In the genomic region with DNA sequence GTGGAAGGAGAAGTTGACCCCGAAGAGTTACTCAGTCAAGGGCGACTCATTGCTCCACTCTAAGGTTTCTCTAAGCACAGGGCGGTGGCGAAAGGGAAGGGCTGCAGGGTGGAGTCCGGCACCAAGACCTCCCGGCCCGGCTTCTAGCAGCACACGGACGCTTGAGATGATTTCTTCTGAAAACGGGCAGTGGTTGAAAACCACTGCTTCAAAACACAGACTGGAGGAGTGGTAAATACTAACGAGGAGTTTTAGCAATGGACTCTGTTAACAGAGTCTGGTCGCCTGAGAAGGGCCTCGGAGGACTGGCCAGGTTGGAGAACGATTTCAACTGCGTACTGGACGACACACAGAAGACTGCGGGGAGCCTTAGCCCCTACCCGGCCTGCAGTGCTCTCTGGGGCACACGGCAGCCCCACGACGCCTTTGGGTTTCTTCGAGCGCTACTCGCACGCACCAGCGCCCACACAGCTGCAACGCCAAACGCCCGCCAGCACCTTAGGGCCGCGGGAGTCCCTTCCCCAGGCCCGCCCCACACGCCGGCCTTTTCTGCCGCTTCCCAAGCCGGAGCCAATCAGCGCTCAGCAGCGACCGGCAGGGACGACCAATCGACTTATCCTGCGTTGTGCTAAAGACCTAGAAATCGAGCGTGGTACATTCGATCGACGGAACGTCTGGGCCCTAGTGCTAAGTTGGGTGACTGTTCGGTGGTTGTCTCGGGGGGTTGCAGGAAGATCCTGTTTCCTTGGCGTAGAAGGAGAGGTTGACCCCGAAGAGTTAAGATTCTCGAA, we compare ENCODE assay signal across 1 cellular context.
TF ChIP-seq lines count a peak whose summit lies in the region.

No MANE protein-coding gene starts in this region.

TF ChIP-seq in HEK293, 187 proteins besides CTCF, POLR2A, EP300 and RAD21 (continued from another document and continues in another):
- TF ChIP-seq, protein P1, sequence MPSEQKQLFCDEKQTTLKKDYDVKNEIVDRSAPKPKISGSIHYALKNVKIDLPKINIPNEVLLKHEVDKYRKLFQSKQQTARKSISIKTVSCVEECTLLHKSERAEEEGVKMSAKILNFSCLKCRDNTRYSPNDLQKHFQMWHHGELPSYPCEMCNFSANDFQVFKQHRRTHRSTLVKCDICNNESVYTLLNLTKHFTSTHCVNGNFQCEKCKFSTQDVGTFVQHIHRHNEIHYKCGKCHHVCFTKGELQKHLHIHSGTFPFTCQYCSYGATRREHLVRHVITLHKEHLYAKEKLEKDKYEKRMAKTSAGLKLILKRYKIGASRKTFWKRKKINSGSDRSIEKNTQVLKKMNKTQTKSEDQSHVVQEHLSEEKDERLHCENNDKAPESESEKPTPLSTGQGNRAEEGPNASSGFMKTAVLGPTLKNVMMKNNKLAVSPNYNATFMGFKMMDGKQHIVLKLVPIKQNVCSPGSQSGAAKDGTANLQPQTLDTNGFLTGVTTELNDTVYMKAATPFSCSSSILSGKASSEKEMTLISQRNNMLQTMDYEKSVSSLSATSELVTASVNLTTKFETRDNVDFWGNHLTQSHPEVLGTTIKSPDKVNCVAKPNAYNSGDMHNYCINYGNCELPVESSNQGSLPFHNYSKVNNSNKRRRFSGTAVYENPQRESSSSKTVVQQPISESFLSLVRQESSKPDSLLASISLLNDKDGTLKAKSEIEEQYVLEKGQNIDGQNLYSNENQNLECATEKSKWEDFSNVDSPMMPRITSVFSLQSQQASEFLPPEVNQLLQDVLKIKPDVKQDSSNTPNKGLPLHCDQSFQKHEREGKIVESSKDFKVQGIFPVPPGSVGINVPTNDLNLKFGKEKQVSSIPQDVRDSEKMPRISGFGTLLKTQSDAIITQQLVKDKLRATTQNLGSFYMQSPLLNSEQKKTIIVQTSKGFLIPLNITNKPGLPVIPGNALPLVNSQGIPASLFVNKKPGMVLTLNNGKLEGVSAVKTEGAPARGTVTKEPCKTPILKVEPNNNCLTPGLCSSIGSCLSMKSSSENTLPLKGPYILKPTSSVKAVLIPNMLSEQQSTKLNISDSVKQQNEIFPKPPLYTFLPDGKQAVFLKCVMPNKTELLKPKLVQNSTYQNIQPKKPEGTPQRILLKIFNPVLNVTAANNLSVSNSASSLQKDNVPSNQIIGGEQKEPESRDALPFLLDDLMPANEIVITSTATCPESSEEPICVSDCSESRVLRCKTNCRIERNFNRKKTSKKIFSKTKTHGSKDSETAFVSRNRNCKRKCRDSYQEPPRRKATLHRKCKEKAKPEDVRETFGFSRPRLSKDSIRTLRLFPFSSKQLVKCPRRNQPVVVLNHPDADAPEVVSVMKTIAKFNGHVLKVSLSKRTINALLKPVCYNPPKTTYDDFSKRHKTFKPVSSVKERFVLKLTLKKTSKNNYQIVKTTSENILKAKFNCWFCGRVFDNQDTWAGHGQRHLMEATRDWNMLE (tag by site-specific recombination; conservative IDR thresholded peaks at IDR 0.05; ENCODE audit: low read depth) = 0 out of 2 replicates have a peak, but pooled peaks have one; percentile 18
- TF ChIP-seq HOXA7 (CRISPR knock-in tag; IDR thresholded peaks at IDR 0.05; ENCODE audit: borderline replicate concordance) = no peak
- TF ChIP-seq IKZF3 (tag by site-specific recombination; IDR thresholded peaks at IDR 0.05) = no peak
- TF ChIP-seq ZNF175 (tag by site-specific recombination; IDR thresholded peaks at IDR 0.05) = no peak
- TF ChIP-seq GLIS2 (tag by site-specific recombination; IDR thresholded peaks at IDR 0.05) = peak; percentile 93
- no peak for TF ChIP-seq ZBTB48 (tag by site-specific recombination; IDR thresholded peaks at IDR 0.05)
- TF ChIP-seq, protein P2, sequence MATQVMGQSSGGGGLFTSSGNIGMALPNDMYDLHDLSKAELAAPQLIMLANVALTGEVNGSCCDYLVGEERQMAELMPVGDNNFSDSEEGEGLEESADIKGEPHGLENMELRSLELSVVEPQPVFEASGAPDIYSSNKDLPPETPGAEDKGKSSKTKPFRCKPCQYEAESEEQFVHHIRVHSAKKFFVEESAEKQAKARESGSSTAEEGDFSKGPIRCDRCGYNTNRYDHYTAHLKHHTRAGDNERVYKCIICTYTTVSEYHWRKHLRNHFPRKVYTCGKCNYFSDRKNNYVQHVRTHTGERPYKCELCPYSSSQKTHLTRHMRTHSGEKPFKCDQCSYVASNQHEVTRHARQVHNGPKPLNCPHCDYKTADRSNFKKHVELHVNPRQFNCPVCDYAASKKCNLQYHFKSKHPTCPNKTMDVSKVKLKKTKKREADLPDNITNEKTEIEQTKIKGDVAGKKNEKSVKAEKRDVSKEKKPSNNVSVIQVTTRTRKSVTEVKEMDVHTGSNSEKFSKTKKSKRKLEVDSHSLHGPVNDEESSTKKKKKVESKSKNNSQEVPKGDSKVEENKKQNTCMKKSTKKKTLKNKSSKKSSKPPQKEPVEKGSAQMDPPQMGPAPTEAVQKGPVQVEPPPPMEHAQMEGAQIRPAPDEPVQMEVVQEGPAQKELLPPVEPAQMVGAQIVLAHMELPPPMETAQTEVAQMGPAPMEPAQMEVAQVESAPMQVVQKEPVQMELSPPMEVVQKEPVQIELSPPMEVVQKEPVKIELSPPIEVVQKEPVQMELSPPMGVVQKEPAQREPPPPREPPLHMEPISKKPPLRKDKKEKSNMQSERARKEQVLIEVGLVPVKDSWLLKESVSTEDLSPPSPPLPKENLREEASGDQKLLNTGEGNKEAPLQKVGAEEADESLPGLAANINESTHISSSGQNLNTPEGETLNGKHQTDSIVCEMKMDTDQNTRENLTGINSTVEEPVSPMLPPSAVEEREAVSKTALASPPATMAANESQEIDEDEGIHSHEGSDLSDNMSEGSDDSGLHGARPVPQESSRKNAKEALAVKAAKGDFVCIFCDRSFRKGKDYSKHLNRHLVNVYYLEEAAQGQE (tag by site-specific recombination; IDR thresholded peaks at IDR 0.05) = no peak
- no peak for TF ChIP-seq ZNF530 (tag by site-specific recombination; IDR thresholded peaks at IDR 0.05; ENCODE audit: low read depth)
- no peak for TF ChIP-seq ZNF174 (tag by site-specific recombination; IDR thresholded peaks at IDR 0.05)
- TF ChIP-seq, protein P3, sequence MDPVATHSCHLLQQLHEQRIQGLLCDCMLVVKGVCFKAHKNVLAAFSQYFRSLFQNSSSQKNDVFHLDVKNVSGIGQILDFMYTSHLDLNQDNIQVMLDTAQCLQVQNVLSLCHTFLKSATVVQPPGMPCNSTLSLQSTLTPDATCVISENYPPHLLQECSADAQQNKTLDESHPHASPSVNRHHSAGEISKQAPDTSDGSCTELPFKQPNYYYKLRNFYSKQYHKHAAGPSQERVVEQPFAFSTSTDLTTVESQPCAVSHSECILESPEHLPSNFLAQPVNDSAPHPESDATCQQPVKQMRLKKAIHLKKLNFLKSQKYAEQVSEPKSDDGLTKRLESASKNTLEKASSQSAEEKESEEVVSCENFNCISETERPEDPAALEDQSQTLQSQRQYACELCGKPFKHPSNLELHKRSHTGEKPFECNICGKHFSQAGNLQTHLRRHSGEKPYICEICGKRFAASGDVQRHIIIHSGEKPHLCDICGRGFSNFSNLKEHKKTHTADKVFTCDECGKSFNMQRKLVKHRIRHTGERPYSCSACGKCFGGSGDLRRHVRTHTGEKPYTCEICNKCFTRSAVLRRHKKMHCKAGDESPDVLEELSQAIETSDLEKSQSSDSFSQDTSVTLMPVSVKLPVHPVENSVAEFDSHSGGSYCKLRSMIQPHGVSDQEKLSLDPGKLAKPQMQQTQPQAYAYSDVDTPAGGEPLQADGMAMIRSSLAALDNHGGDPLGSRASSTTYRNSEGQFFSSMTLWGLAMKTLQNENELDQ (tag by site-specific recombination; IDR thresholded peaks at IDR 0.05; ENCODE audit: low read depth) = no peak
- no peak for TF ChIP-seq ZNF223 (tag by site-specific recombination; IDR thresholded peaks at IDR 0.05)
- TF ChIP-seq ZNF560 (tag by site-specific recombination; IDR thresholded peaks at IDR 0.05; ENCODE audit: borderline replicate concordance) = no peak
- TF ChIP-seq ZNF501 (tag by site-specific recombination; IDR thresholded peaks at IDR 0.05) = 0 out of 2 replicates have a peak, but pooled peaks have one; percentile 50
- TF ChIP-seq ZNF211 (tag by site-specific recombination; IDR thresholded peaks at IDR 0.05; ENCODE audit: low read depth) = no peak
- TF ChIP-seq HOXC10 (CRISPR knock-in tag; IDR thresholded peaks at IDR 0.05) = no peak
- TF ChIP-seq OSR2 (tag by site-specific recombination; IDR thresholded peaks at IDR 0.05) = no peak
- peak; percentile 48; the same call in 1 of the 2 replicates for TF ChIP-seq ZNF121 (tag by site-specific recombination; IDR thresholded peaks at IDR 0.05)
- TF ChIP-seq ZFP69B (tag by site-specific recombination; IDR thresholded peaks at IDR 0.05) = no peak
- no peak for TF ChIP-seq ELK4 (IDR thresholded peaks at IDR 0.05; ENCODE audit: borderline replicate concordance, low read depth, low read length)
- TF ChIP-seq ZSCAN16 (tag by site-specific recombination; IDR thresholded peaks at IDR 0.05) = no peak
- no peak for TF ChIP-seq ZNF37A (tag by site-specific recombination; IDR thresholded peaks at IDR 0.05)
- TF ChIP-seq ZNF16 (tag by site-specific recombination; IDR thresholded peaks at IDR 0.05; ENCODE audit: low read depth) = no peak
- TF ChIP-seq PRDM1 (tag by site-specific recombination; IDR thresholded peaks at IDR 0.05) = no peak
- TF ChIP-seq ZNF341 (tag by site-specific recombination; IDR thresholded peaks at IDR 0.05; ENCODE audit: low read depth) = peak; percentile 45
- TF ChIP-seq ZFP37 (tag by site-specific recombination; IDR thresholded peaks at IDR 0.05) = no peak
- TF ChIP-seq ZNF248 (tag by site-specific recombination; IDR thresholded peaks at IDR 0.05) = no peak
- TF ChIP-seq ZNF626 (tag by site-specific recombination; IDR thresholded peaks at IDR 0.05) = no peak
- TF ChIP-seq ZSCAN5A (tag by site-specific recombination; IDR thresholded peaks at IDR 0.05) = no peak
- TF ChIP-seq GLIS1 (tag by site-specific recombination; IDR thresholded peaks at IDR 0.05) = peak; percentile 56
- no peak for TF ChIP-seq ZNF654 (tag by site-specific recombination; IDR thresholded peaks at IDR 0.05; ENCODE audit: low read depth)
- TF ChIP-seq ZNF311 (tag by site-specific recombination; IDR thresholded peaks at IDR 0.05; ENCODE audit: borderline replicate concordance) = no peak
- no peak for TF ChIP-seq GFI1B (tag by site-specific recombination; IDR thresholded peaks at IDR 0.05)
- no peak for TF ChIP-seq GLI2 (tag by site-specific recombination; IDR thresholded peaks at IDR 0.05; ENCODE audit: borderline replicate concordance, low read depth)
- TF ChIP-seq ZBTB26 (tag by site-specific recombination; optimal IDR thresholded peaks at IDR 0.05) = peak; percentile 20
- no peak for TF ChIP-seq ZNF704 (tag by site-specific recombination; IDR thresholded peaks at IDR 0.05)
- TF ChIP-seq AEBP2 (tag by site-specific recombination; IDR thresholded peaks at IDR 0.05; ENCODE audit: borderline replicate concordance) = no peak
- TF ChIP-seq ZNF138 (tag by site-specific recombination; IDR thresholded peaks at IDR 0.05; ENCODE audit: borderline replicate concordance) = no peak
